18 cellular contexts compared by ENCODE assay signal in genomic region chr10:85152488-85152887, GRCh38.
"Had no signal": no experiment of that assay in that cellular context is flagged by ENCODE, and none has a peak within 500 bp of the region (broad histone marks: within the 10 kb centered on the region; RNA-seq: fewer than 3 reads in every experiment).

No MANE protein-coding gene starts in this region.

- H3K4me3 Mint-ChIP-seq: immature natural killer cell; natural killer cell treated with Interleukin-12 subunit alpha and Interleukin-12 subunit beta and Interleukin-15 and Interleukin-18, amount 100 ng/mL, for 72 hours had no signal

- H3K4me1 ChIP-seq: spleen, stomach had no signal

- H3K27me3 ChIP-seq: spleen, stomach had no signal

- H3K4me3 ChIP-seq: coronary artery, spleen, stomach, thoracic aorta had no signal

- H3K9me3 ChIP-seq: stomach, thoracic aorta had no signal

- ATAC-seq: left ventricle myocardium superior; natural killer cell treated with Interleukin-12 subunit alpha and Interleukin-12 subunit beta and Interleukin-15 and Interleukin-18, amount 100 ng/mL, for 72 hours; sciatic nerve had no signal

- H3K27me3 Mint-ChIP-seq: natural killer cell treated with Interleukin-12 subunit alpha and Interleukin-12 subunit beta and Interleukin-15 and Interleukin-18, amount 100 ng/mL, for 72 hours had no signal

- H3K27ac ChIP-seq: coronary artery, spleen, stomach, thoracic aorta had no signal

- DNase-seq: caudate nucleus; effector CD4-positive, alpha-beta T cell; foreskin melanocyte; head of caudate nucleus; hippocampal formation; immature natural killer cell; left ventricle myocardium superior; posterior cingulate gyrus; spleen; stimulated activated CD4-positive, alpha-beta T cell treated with anti-CD3 and anti-CD28 coated beads, Interleukin-2, amount 100 ng/mL, for 24 hours; stimulated activated naive CD4-positive, alpha-beta T cell; stomach; substantia nigra; trophoblast cell had no signal

- H3K27ac Mint-ChIP-seq: immature natural killer cell; natural killer cell treated with Interleukin-12 subunit alpha and Interleukin-12 subunit beta and Interleukin-15 and Interleukin-18, amount 100 ng/mL, for 72 hours had no signal

- H3K4me1 Mint-ChIP-seq: immature natural killer cell had no signal

- H3K36me3 Mint-ChIP-seq: immature natural killer cell; natural killer cell treated with Interleukin-12 subunit alpha and Interleukin-12 subunit beta and Interleukin-15 and Interleukin-18, amount 100 ng/mL, for 72 hours had no signal

- H3K36me3 ChIP-seq: spleen, stomach, thoracic aorta had no signal
